ENCODE assay signal across 27 cellular contexts in the genomic region with DNA sequence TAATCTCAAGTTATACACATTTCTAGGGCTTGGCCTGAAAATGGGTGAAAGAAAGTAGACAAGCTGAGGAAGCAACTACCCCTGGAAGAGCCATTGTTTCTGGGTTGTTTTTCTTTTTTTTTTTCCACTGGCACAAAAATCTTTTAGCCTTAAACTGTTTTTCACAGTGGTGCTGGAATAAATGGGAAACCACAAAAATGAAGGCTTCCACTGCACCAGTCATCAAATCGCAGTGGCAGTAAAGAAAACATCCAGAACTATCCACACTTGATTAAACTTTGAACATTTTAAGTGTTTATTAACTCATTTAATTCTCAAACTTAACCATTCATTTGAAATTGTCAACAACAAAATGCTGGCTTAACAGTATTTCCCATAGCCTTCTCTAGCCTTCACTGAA. TPM values are rescaled to one million over a fixed set of nuclear protein-coding genes. Genes with fewer than 3 reads are reported as not detected.
DNase-seq lines count a peak whose midpoint lies in the region; TF ChIP-seq lines count a peak whose summit lies in the region.
"Had no signal": no experiment of that assay in that cellular context is flagged by ENCODE, and none has a peak within 500 bp of the region (broad histone marks: within the 10 kb centered on the region; RNA-seq: fewer than 3 reads in every experiment).

No MANE protein-coding gene starts in this region.

- no peak overlapping the region for H3K4me3 Mint-ChIP-seq in mesothelial cell of epicardium
- H3K4me3 Mint-ChIP-seq in Calu3 (ENCODE audit: low read depth, unreplicated experiment): no peak overlapping the region

- H3K36me3 ChIP-seq in ACC112 (ENCODE audit: insufficient read depth, low read length): no peaks in the 10 kb centered on the region
- H3K36me3 ChIP-seq: BE2C, Peyer's patch, right lobe of liver had no signal

- no peak overlapping the region for H3K4me3 ChIP-seq in ACC112 (ENCODE audit: low read depth, low read length)
- no peak overlapping the region for H3K4me3 ChIP-seq in choroid plexus epithelial cell (ENCODE audit: low read depth, low read length)
- H3K4me3 ChIP-seq: dorsolateral prefrontal cortex, Peyer's patch, right lobe of liver, stomach had no signal

- H3K79me2 ChIP-seq in ACC112 (ENCODE audit: control insufficient read depth, insufficient read depth, low read length, unreplicated experiment): peaks cover 2% of the 10 kb centered on the region

- H3K27me3 Mint-ChIP-seq in mesothelial cell of epicardium (ENCODE audit: low read depth): no peaks in the 10 kb centered on the region
- no peaks in the 10 kb centered on the region for H3K27me3 Mint-ChIP-seq in Calu3 (ENCODE audit: unreplicated experiment)

- H3K27me3 ChIP-seq in ACC112 (ENCODE audit: insufficient read depth, low read length): no peaks in the 10 kb centered on the region
- H3K27me3 ChIP-seq: BE2C, dorsolateral prefrontal cortex, Peyer's patch, right lobe of liver, stomach had no signal

- H3K27ac Mint-ChIP-seq in mesothelial cell of epicardium: no peak overlapping the region
- no peak overlapping the region for H3K27ac Mint-ChIP-seq in Calu3 (ENCODE audit: unreplicated experiment)

- no peak overlapping the region for H2AFZ ChIP-seq in ACC112 (ENCODE audit: low read length, unreplicated experiment)

- H3K27ac ChIP-seq in ACC112 (ENCODE audit: low read depth, low read length): 0 out of 2 replicates have a peak overlapping the region, but pooled peaks have one; percentile 25
- H3K27ac ChIP-seq: 22Rv1, dorsolateral prefrontal cortex, Peyer's patch, right lobe of liver, stomach had no signal

- H3K4me1 Mint-ChIP-seq in mesothelial cell of epicardium: peaks cover 3% of the 10 kb centered on the region
- H3K4me1 Mint-ChIP-seq in Calu3 (ENCODE audit: low read depth, unreplicated experiment): peaks cover 14% of the 10 kb centered on the region

- peaks cover 8% of the 10 kb centered on the region for H3K4me1 ChIP-seq in ACC112 (ENCODE audit: control insufficient read depth, insufficient read depth, low read length, unreplicated experiment)
- H3K4me1 ChIP-seq: BE2C, Peyer's patch, right lobe of liver had no signal

- H3K9me3 Mint-ChIP-seq in mesothelial cell of epicardium (no peaks in the 10 kb centered on the region), Calu3 (ENCODE audit: low read depth, unreplicated experiment) (no peaks in the 10 kb centered on the region)

- DNase-seq in M059J (ENCODE audit: low read depth): peak; percentile 50
- peak; percentile 37 for DNase-seq in choroid plexus epithelial cell (ENCODE audit: low read depth)
- peak; percentile 32 for DNase-seq in kidney tubule cell (ENCODE audit: low spot score)
- DNase-seq in mesothelial cell of epicardium (ENCODE audit: low spot score in 2 of 2, unreplicated experiment in 2 of 2): no peak
- no peak for DNase-seq in T-helper 1 cell
- no peak for DNase-seq in DMS 273 treated with DMSO at 0.1 percent for 48 hours (lab: John Stamatoyannopoulos, UW)
- DNase-seq in Calu3: no peak
- DNase-seq: activated CD4-positive, alpha-beta T cell treated with anti-CD3 and anti-CD28 coated beads for 4 hours; activated CD8-positive, alpha-beta memory T cell treated with anti-CD3 and anti-CD28 coated beads for 24 hours; activated gamma-delta T cell treated with Interleukin-2 at 50 U/mL for 16 hours; activated T-cell treated with anti-CD3 and anti-CD28 coated beads, Interleukin-2, amount 50 U/mL, for 1 hour; BE2C; caudate nucleus; DMS79 treated with DMSO at 0.1 percent for 48 hours; dorsolateral prefrontal cortex; left ventricle myocardium superior; midbrain; NCI-H1092; NCI-H187 treated with DMSO at 0.1 percent for 48 hours; NCI-H526; stomach; T-helper 2 cell; trophoblast cell had no signal

- CTCF ChIA-PET in Calu3 (lab: Charles Lee): interaction anchor here (0.6 kb wide), 1 partner anchor 155 kb away, joined by 5 read pairs; no protein-coding TSS in a partner anchor

- no TSS peak for BruUV-seq in Calu3 (replicated peaks; lab: Mats Ljungman, UMichigan)

- no peak for TF ChIP-seq CTCF in choroid plexus epithelial cell (conservative IDR thresholded peaks at IDR 0.05; ENCODE audit: low read depth, low read length)
- no peak for TF ChIP-seq CTCF in mesothelial cell of epicardium (IDR thresholded peaks at IDR 0.05; ENCODE audit: unreplicated experiment)
- TF ChIP-seq CTCF in Calu3 (IDR thresholded peaks at IDR 0.05; ENCODE audit: unreplicated experiment): no peak

- H3K36me3 Mint-ChIP-seq in mesothelial cell of epicardium: peaks cover 2% of the 10 kb centered on the region
- peaks cover 6% of the 10 kb centered on the region for H3K36me3 Mint-ChIP-seq in Calu3 (ENCODE audit: insufficient read depth, unreplicated experiment)

- intact Hi-C loops in Calu3 (cut with micrococcal nuclease; ENCODE audit: unreplicated experiment): no loop called here

RNA-seq across cellular contexts. Expression of a gene that starts 14.3 kb away (rescaled TPM):
- 15.2 and 18.4 TPM in 2 replicates for total RNA-seq in M059J (2014; rRNA removed; shearing (Covaris generic))
- 60.1 to 63.4 TPM (median 60.8 TPM) in 3 replicates for total RNA-seq in mesothelial cell of epicardium
- 79.6 and 110 TPM in 2 replicates for total RNA-seq in Calu3 (2022)

Comparison
In these comparisons a context has a peak if more than half of its experiments do, and no peak if none do; other contexts are left out.
1. DNase-seq: peak in M059J (single experiment), choroid plexus epithelial cell (single experiment) and kidney tubule cell (single experiment); none in mesothelial cell of epicardium (0 of 2), T-helper 1 cell (0 of 5), DMS 273 treated with DMSO at 0.1 percent for 48 hours (single experiment) and Calu3 (single experiment).